In the genomic region with DNA sequence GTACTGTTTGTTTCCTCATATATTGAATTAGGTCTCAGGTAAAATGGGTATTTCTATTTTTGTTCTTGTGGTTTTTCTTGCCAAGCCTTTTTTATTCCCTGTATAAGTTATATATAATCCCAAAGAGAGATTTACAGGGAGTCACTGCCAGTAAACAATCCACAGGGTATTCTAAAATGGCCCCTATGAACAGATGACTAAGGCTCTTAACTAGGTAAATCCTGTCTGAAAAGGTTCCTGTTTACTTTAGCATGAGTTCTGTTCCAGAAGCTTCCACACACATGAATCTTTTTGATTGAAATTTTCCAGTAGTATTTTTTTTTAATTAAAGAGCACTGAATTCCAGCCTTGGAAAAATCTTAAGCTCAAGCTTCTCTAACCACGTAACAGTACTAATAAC, we compare ENCODE assay signal across 22 cellular contexts.
"Had no signal": no experiment of that assay in that cellular context is flagged by ENCODE, and none has a peak within 500 bp of the region (broad histone marks: within the 10 kb centered on the region; RNA-seq: fewer than 3 reads in every experiment).

No MANE protein-coding gene starts in this region.

- H3K4me1 ChIP-seq: parathyroid adenoma, prostate gland, testis, tibial nerve, upper lobe of right lung, vagina had no signal

- H3K27me3 ChIP-seq: hepatocyte, testis, tibial nerve, upper lobe of right lung, vagina had no signal

- H3K9me3 ChIP-seq: prostate gland, testis, upper lobe of right lung, vagina had no signal

- H3K36me3 ChIP-seq: prostate gland, tibial nerve, upper lobe of right lung, vagina had no signal

- ATAC-seq: left colon; left ventricle myocardium superior; sciatic nerve; stimulated activated naive B cell treated with anti-CD40 and anti-IgM and Interleukin-4, amounts not matched to agents 10 μg/mL and 1 μg/mL and 100 μg/mL, for 72 hours; stimulated activated naive CD8-positive, alpha-beta T cell treated with anti-CD3 and anti-CD28 coated beads, Interleukin-15, amount 100 ng/mL, for 72 hours; upper lobe of right lung had no signal

- DNase-seq: dermis blood vessel endothelial cell; endodermal cell; foreskin melanocyte; head of caudate nucleus; left colon; left ventricle myocardium superior; mesendoderm; naive B cell; nephron progenitor cell; stimulated activated CD4-positive, alpha-beta T cell treated with anti-CD3 and anti-CD28 coated beads, Interleukin-2, amount 100 ng/mL, for 24 hours; stimulated activated CD4-positive, alpha-beta T cell treated with anti-CD3 and anti-CD28 coated beads, Interleukin-4, amount 100 ng/mL, for 4 hours; stimulated activated naive B cell treated with anti-CD40 and anti-IgM and Interleukin-4, amounts not matched to agents 10 μg/mL and 1 μg/mL and 100 μg/mL, for 72 hours; stimulated activated naive CD8-positive, alpha-beta T cell treated with anti-CD3 and anti-CD28 coated beads, Interleukin-15, amount 100 ng/mL, for 72 hours; testis; upper lobe of right lung had no signal

- H3K4me3 ChIP-seq: hepatocyte, lung, prostate gland, testis, tibial nerve, upper lobe of right lung, vagina had no signal

- H3K4me2 ChIP-seq: hepatocyte had no signal

- H3K27ac ChIP-seq: hepatocyte, parathyroid adenoma, prostate gland, testis, tibial nerve, upper lobe of right lung, vagina had no signal

- H3K9ac ChIP-seq: parathyroid adenoma had no signal

- H3K79me2 ChIP-seq: hepatocyte, parathyroid adenoma had no signal

- H2AFZ ChIP-seq: hepatocyte, parathyroid adenoma had no signal
